ENCODE assay signal across 8 cellular contexts in the genomic region with DNA sequence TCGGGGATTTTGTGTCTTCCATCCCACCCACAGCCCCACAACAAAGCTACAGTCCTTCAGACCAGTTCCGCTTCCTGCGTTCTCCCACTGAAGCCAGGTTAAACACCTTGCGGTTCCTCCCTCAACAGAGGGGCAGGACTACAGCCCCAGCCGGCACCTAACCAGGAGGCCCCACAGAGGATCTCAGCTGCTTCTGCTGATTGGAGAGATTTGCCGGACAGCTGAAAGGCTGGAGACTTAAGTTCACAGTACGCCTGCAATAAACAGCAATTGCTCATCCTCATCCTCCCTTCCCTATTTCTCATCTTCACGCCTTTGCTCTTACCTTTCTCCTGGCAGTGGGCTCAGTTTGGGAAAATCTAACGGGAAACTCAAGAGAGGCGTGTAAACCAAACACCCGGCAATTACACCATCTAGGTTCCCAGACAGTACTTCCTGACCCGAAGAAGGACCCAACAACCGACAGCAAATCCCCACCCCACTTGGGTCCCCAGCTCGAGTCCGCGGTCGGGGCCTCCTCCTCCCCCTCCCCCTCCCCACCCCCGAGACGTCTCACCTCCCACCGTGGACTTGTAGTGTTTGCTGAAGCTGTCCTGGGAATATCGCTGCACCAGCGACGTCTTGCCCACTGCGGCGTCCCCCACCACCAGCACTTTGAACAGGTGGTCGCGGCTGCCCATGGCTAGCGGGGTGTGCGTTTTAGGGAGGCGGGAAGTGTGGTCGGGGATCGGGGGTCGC. TPM values are rescaled to one million over a fixed set of nuclear protein-coding genes. Genes with fewer than 3 reads are reported as not detected.
DNase-seq lines count a peak whose midpoint lies in the region; FAIRE-seq and TF ChIP-seq lines count a peak whose summit lies in the region.

No MANE protein-coding gene starts in this region.

- TF ChIP-seq RAD21 in liver (IDR thresholded peaks at IDR 0.05), result peak in 1 of 2 donors; percentile 7

- DNase-seq in Caco-2, result peak; percentile 56 to 65
- DNase-seq in HFFc6, result no peak
- DNase-seq in T-helper 2 cell treated with Interferon-gamma antibody and Interleukin-4, amounts not matched to agents 5 μg/mL and 100 μg/mL, for 36 hours (ENCODE audit: low spot score), result peak; percentile 26
- peak; percentile 16 for DNase-seq in bronchial epithelial cell (ENCODE audit: low read depth)
- DNase-seq in stimulated activated CD8-positive, alpha-beta memory T cell treated with anti-CD3 and anti-CD28 coated beads, Interleukin-15, amount 100 ng/mL, for 1 hour (ENCODE audit: low read depth), result peak; percentile 10
- DNase-seq in SHP77 (lab: John Stamatoyannopoulos, UW), result no peak
- no peak for DNase-seq in AG08395 (ENCODE audit: low spot score)

- peak overlapping the region; percentile 61 for H3K27ac Mint-ChIP-seq in Caco-2 (ENCODE audit: unreplicated experiment)
- peak overlapping the region; percentile 19; the same call in 1 of the 2 replicates for H3K27ac Mint-ChIP-seq in HFFc6
- H3K27ac Mint-ChIP-seq in T-helper 2 cell treated with Interferon-gamma antibody and Interleukin-4, amounts not matched to agents 5 μg/mL and 100 μg/mL, for 36 hours, result peak overlapping the region; percentile 95

- peaks cover 21% of the 10 kb centered on the region for H3K4me1 ChIP-seq in Caco-2
- peaks cover 0 to 6% (median 5%) of the 10 kb centered on the region in 4 donors for H3K4me1 ChIP-seq in liver (ENCODE audit: control insufficient read depth in 4 of 4, insufficient read depth in 4 of 4, low read length in 3 of 4)

- no peaks in the 10 kb centered on the region for H3K9me3 ChIP-seq in Caco-2
- no peaks in the 10 kb centered on the region for H3K9me3 ChIP-seq in liver (ENCODE audit: control insufficient read depth in 4 of 4, low read length in 3 of 4)

- H3K4me1 Mint-ChIP-seq in Caco-2 (ENCODE audit: low read depth, unreplicated experiment) (peaks cover 11% of the 10 kb centered on the region), HFFc6 (ENCODE audit: low read depth) (peaks cover 46% of the 10 kb centered on the region)
- H3K4me1 Mint-ChIP-seq in T-helper 2 cell treated with Interferon-gamma antibody and Interleukin-4, amounts not matched to agents 5 μg/mL and 100 μg/mL, for 36 hours (ENCODE audit: low read depth), result peaks cover 45% of the 10 kb centered on the region

- CTCF ChIA-PET in Caco-2 (lab: Charles Lee), result interaction anchor here (1.0 to 1.5 kb wide), 3 partner anchors 17 to 203 kb away, joined by 3 to 5 read pairs (median 4); no protein-coding TSS in a partner anchor

- peak overlapping the region; percentile 79 for H3K4me3 ChIP-seq in Caco-2 (ENCODE audit: low read depth, low read length)
- peak overlapping the region; percentile 90 for H3K4me3 ChIP-seq in bronchial epithelial cell (ENCODE audit: low read depth, low read length)
- peak overlapping the region; percentile 58 to 92 (median 89) for H3K4me3 ChIP-seq in liver (ENCODE audit: low read depth in 1 of 3, low read length in 3 of 3)

- no peaks in the 10 kb centered on the region for H3K27me3 ChIP-seq in Caco-2 (replicated peaks; ENCODE audit: control insufficient read depth, insufficient read depth, low read length)
- H3K27me3 ChIP-seq in bronchial epithelial cell (ENCODE audit: control insufficient read depth, insufficient read depth, low read length), result no peaks in the 10 kb centered on the region
- no peaks in the 10 kb centered on the region for H3K27me3 ChIP-seq in liver (ENCODE audit: control insufficient read depth in 4 of 4, insufficient read depth in 4 of 4, low read length in 3 of 4)

- H3K27me3 Mint-ChIP-seq in Caco-2 (ENCODE audit: insufficient read depth, unreplicated experiment) (no peaks in the 10 kb centered on the region), HFFc6 (ENCODE audit: insufficient read depth) (peaks cover 4% of the 10 kb centered on the region; the same call in 1 of the 2 replicates)
- no peaks in the 10 kb centered on the region for H3K27me3 Mint-ChIP-seq in T-helper 2 cell treated with Interferon-gamma antibody and Interleukin-4, amounts not matched to agents 5 μg/mL and 100 μg/mL, for 36 hours (ENCODE audit: low read depth)

- POLR2A ChIA-PET in Caco-2 (lab: Charles Lee), result interaction anchor here (0.5 kb wide), 1 partner anchor 144 kb away, joined by 3 read pairs; no protein-coding TSS in a partner anchor

- WGBS in liver, result 16% methylated on average over 33 of the region's 33 CpGs

- no peaks in the 10 kb centered on the region for H3K36me3 Mint-ChIP-seq in Caco-2 (ENCODE audit: insufficient read depth, unreplicated experiment)
- peaks cover 3% of the 10 kb centered on the region; the same call in 1 of the 2 replicates for H3K36me3 Mint-ChIP-seq in HFFc6 (ENCODE audit: low read depth)
- peaks cover 38% of the 10 kb centered on the region for H3K36me3 Mint-ChIP-seq in T-helper 2 cell treated with Interferon-gamma antibody and Interleukin-4, amounts not matched to agents 5 μg/mL and 100 μg/mL, for 36 hours (ENCODE audit: low read depth)

- no TSS peak for BruUV-seq in Caco-2 (replicated peaks; lab: Mats Ljungman, UMichigan)

- TF ChIP-seq CTCF in Caco-2 (IDR thresholded peaks at IDR 0.05; ENCODE audit: insufficient read depth in 1 of 2, low read depth in 1 of 2, low read length in 1 of 2, severe bottlenecking in 1 of 2, unreplicated experiment in 1 of 2) (no peak), HFFc6 (IDR thresholded peaks at IDR 0.05) (no peak), bronchial epithelial cell (IDR thresholded peaks at IDR 0.05; ENCODE audit: insufficient read depth, low read length, severe bottlenecking) (no peak), liver (IDR thresholded peaks at IDR 0.05; ENCODE audit: low read depth, low read length, missing input control) (no peak)

- H3K27ac ChIP-seq in liver (ENCODE audit: low read depth in 1 of 2, low read length in 2 of 2), result peak overlapping the region; percentile 33 to 60

- intact Hi-C loops in Caco-2 (cut with micrococcal nuclease; ENCODE audit: unreplicated experiment), result loop anchor here (1.0 kb wide), 1 partner anchor 24 kb away; a partner anchor contains a TSS

- H3K4me3 Mint-ChIP-seq in Caco-2 (ENCODE audit: unreplicated experiment), result peak overlapping the region; percentile 99
- peak overlapping the region; percentile 94 for H3K4me3 Mint-ChIP-seq in HFFc6
- H3K4me3 Mint-ChIP-seq in T-helper 2 cell treated with Interferon-gamma antibody and Interleukin-4, amounts not matched to agents 5 μg/mL and 100 μg/mL, for 36 hours, result peak overlapping the region; percentile 91

- no peak for FAIRE-seq in bronchial epithelial cell (lab: Jason Lieb, UNC)

- H3K36me3 ChIP-seq in Caco-2 (ENCODE audit: control insufficient read depth, insufficient read depth, low read length) (no peaks in the 10 kb centered on the region), bronchial epithelial cell (ENCODE audit: control insufficient read depth, insufficient read depth, low read length) (peaks cover 2% of the 10 kb centered on the region), liver (ENCODE audit: control insufficient read depth in 4 of 4, insufficient read depth in 3 of 4, low read depth in 1 of 4, low read length in 3 of 4) (peaks cover 0 to 9% (median 4%) of the 10 kb centered on the region in 4 donors)

- H3K9ac ChIP-seq in liver (ENCODE audit: low read depth in 1 of 2, low read length in 2 of 2), result peak overlapping the region; percentile 15 to 57

- H3K9me3 Mint-ChIP-seq in Caco-2 (ENCODE audit: unreplicated experiment) (no peaks in the 10 kb centered on the region), HFFc6 (no peaks in the 10 kb centered on the region; the same call in 1 of the 2 replicates)
- no peaks in the 10 kb centered on the region for H3K9me3 Mint-ChIP-seq in T-helper 2 cell treated with Interferon-gamma antibody and Interleukin-4, amounts not matched to agents 5 μg/mL and 100 μg/mL, for 36 hours

TF ChIP-seq in liver, 16 proteins besides CTCF, POLR2A, EP300 and RAD21:
- TF ChIP-seq JUND (IDR thresholded peaks at IDR 0.05), result no peak
- no peak for TF ChIP-seq GABPA (IDR thresholded peaks at IDR 0.05 in 1 of 2, conservative IDR thresholded peaks at IDR 0.05 in 1 of 2)

RNA-seq across cellular contexts. Expression of a gene that starts 0.8 kb away (rescaled TPM):
- 11.0 and 11.9 TPM in 2 replicates for total RNA-seq in Caco-2 (2022)
- total RNA-seq in HFFc6 (2021; fragmentation: NEBNext Ultra II Directional; extraction: Animal tissue kit (Norgen Biotek cat#: 25700)), result 10 to 100 TPM; 10.6 to 13.0 (median 11.5) TPM
- 14.3 and 18.7 TPM in 2 replicates for total RNA-seq in bronchial epithelial cell
- total RNA-seq in liver, result 10 to 100 TPM; 11.0 to 25.0 TPM
- polyA plus RNA-seq in liver, result 10 to 100 TPM; 14.7 to 17.3 TPM

RNA-seq across cellular contexts. Expression of a gene that starts 24.5 kb away (rescaled TPM):
- total RNA-seq in Caco-2 (2022), result 205 and 215 TPM in 2 replicates
- 100 to 1,000 TPM; 187 to 259 (median 222) TPM for total RNA-seq in HFFc6 (2021; fragmentation: NEBNext Ultra II Directional; extraction: Animal tissue kit (Norgen Biotek cat#: 25700))
- 72.1 and 91.1 TPM in 2 replicates for total RNA-seq in bronchial epithelial cell
- 10 to 100 TPM; 48.9 to 86.1 TPM for total RNA-seq in liver
- 10 to 100 TPM; 27.0 to 36.4 TPM for polyA plus RNA-seq in liver

RNA-seq across cellular contexts. Expression of a gene that starts 38.6 kb away (rescaled TPM):
- total RNA-seq in Caco-2 (2022), result 10.8 and 12.5 TPM in 2 replicates
- total RNA-seq in HFFc6 (2021; fragmentation: NEBNext Ultra II Directional; extraction: Animal tissue kit (Norgen Biotek cat#: 25700)), result 10 to 100 TPM; 31.6 to 39.8 (median 35.5) TPM
- total RNA-seq in bronchial epithelial cell, result 6.6 and 8.6 TPM in 2 replicates
- total RNA-seq in liver, result 1 to 10 TPM; 5.5 to 9.1 TPM
- 1 to 10 TPM; 2.6 to 2.7 TPM for polyA plus RNA-seq in liver

Comparison
In these comparisons a context has a peak if more than half of its experiments do, and no peak if none do; other contexts are left out.
1. DNase-seq: peak in Caco-2 (2 of 2), T-helper 2 cell treated with Interferon-gamma antibody and Interleukin-4, amounts not matched to agents 5 μg/mL and 100 μg/mL, for 36 hours (single experiment), bronchial epithelial cell (single experiment) and stimulated activated CD8-positive, alpha-beta memory T cell treated with anti-CD3 and anti-CD28 coated beads, Interleukin-15, amount 100 ng/mL, for 1 hour (single experiment); none in HFFc6 (single experiment), SHP77 (0 of 2) and AG08395 (single experiment).
2. H3K27ac Mint-ChIP-seq: peak in every context shown above with its lines; median percentile 95 in T-helper 2 cell treated with Interferon-gamma antibody and Interleukin-4, amounts not matched to agents 5 μg/mL and 100 μg/mL, for 36 hours; 61 in Caco-2; 19 in HFFc6.
3. Peak in every context shown above with its lines, with median percentiles within 50 percentile points of each other: H3K4me3 ChIP-seq and H3K4me3 Mint-ChIP-seq.